ENCODE assay signal across 9 cellular contexts in genomic region chr16:8866884-8867482, GRCh38. TPM values are rescaled to one million over a fixed set of nuclear protein-coding genes. Genes with fewer than 3 reads are reported as not detected.
DNase-seq lines count a peak whose midpoint lies in the region; ATAC-seq, FAIRE-seq and TF ChIP-seq lines count a peak whose summit lies in the region.
"Had no signal": no experiment of that assay in that cellular context is flagged by ENCODE, and none has a peak within 500 bp of the region (broad histone marks: within the 10 kb centered on the region; RNA-seq: fewer than 3 reads in every experiment).

No MANE protein-coding gene starts in this region.

- no peak overlapping the region for H2BK12ac ChIP-seq in H9 (ENCODE audit: insufficient read length, low read depth, low read length)

- peaks cover 15% of the 10 kb centered on the region for H3K23me2 ChIP-seq in H9 (ENCODE audit: insufficient read length, low read depth, low read length, poor library complexity, severe bottlenecking)

- H3K4me1 ChIP-seq in H9 (ENCODE audit: insufficient read depth, low read length), result peaks cover 20% of the 10 kb centered on the region; the same call in 1 of the 2 replicates
- peaks cover 30% of the 10 kb centered on the region for H3K4me1 ChIP-seq in right cardiac atrium (ENCODE audit: control insufficient read depth, insufficient read depth, low read length)
- peaks cover 5 to 13% of the 10 kb centered on the region in 2 donors for H3K4me1 ChIP-seq in small intestine (ENCODE audit: control insufficient read depth in 2 of 2, insufficient read depth in 1 of 2, low read depth in 1 of 2, low read length in 1 of 2)

- no peak overlapping the region for H3K4ac ChIP-seq in H9 (ENCODE audit: low read depth, low read length)

- H2BK5ac ChIP-seq in H9 (ENCODE audit: insufficient read length, low read length), result no peak overlapping the region

- H3K23ac ChIP-seq in H9 (ENCODE audit: insufficient read length, low read depth, low read length), result no peak overlapping the region

- no CpG with 5 or more reads among the region's 32 CpGs for WGBS in H9 (ENCODE audit: extremely low coverage, insufficient read length, low lambda C conversion rate)
- 7% methylated on average over 32 of the region's 32 CpGs for WGBS in right cardiac atrium
- WGBS in small intestine, 3 donors, result 7 to 15% (median 12%) methylated on average over 28 to 32 of the region's 32 CpGs

- no peaks in the 10 kb centered on the region for H3K27me3 ChIP-seq in H9 (ENCODE audit: insufficient read depth, low read length)
- no peaks in the 10 kb centered on the region for H3K27me3 ChIP-seq in right cardiac atrium (ENCODE audit: control insufficient read depth, insufficient read depth)
- H3K27me3 ChIP-seq in small intestine (ENCODE audit: control insufficient read depth in 2 of 2, insufficient read depth in 2 of 2, low read length in 2 of 2), result no peaks in the 10 kb centered on the region

- H4K5ac ChIP-seq in H9 (ENCODE audit: insufficient read length, low read depth, low read length), result no peak overlapping the region

- intact Hi-C loops in right cardiac atrium (cut with DNase I), result loop anchor here in 1 of 4 donors (10.0 kb wide), 1 partner anchor 72 kb away; the partner anchor contains the start of genes PMM2 and TMEM186
- intact Hi-C loops in left colon (cut with DNase I, micrococcal nuclease), result loop anchor here in 1 of 2 donors (5.0 kb wide), 1 partner anchor 230 kb away; no protein-coding TSS in a partner anchor

- no peak for ATAC-seq in WTC11
- ATAC-seq in right cardiac atrium, result peak in 1 of 2 donors; percentile 1
- ATAC-seq in GM19023 (IDR thresholded peaks at IDR 0.05; ENCODE audit: unreplicated experiment), result no peak
- ATAC-seq in GM18517 (IDR thresholded peaks at IDR 0.05; ENCODE audit: unreplicated experiment), result no peak
- ATAC-seq in left colon, result no peak

- H2BK20ac ChIP-seq in H9 (ENCODE audit: low read depth, low read length, poor library complexity, severe bottlenecking), result no peak overlapping the region

- POLR2A ChIA-PET in WTC11 (lab: Charles Lee), result interaction anchor here (1.0 kb wide), 1 partner anchor 35 kb away, joined by 8 read pairs; no protein-coding TSS in a partner anchor

- no peaks in the 10 kb centered on the region for H3K36me3 ChIP-seq in small intestine (ENCODE audit: control insufficient read depth in 2 of 2, insufficient read depth in 2 of 2, low read length in 2 of 2)

- H3K27me3 Mint-ChIP-seq in H9 (ENCODE audit: low read depth) (peaks cover 2% of the 10 kb centered on the region; the same call in 1 of the 2 replicates), WTC11 (ENCODE audit: low read depth) (no peaks in the 10 kb centered on the region)

- no peaks in the 10 kb centered on the region; a peak in 2 of 5 replicates for H3K9me3 Mint-ChIP-seq in H9
- no peaks in the 10 kb centered on the region for H3K9me3 Mint-ChIP-seq in WTC11

- DNase-seq in H9, result no peak
- DNase-seq in WTC11 (ENCODE audit: low spot score), result no peak
- DNase-seq in right cardiac atrium, result peak in 1 of 3 donors; percentile 72
- no peak for DNase-seq in small intestine
- no peak for DNase-seq in KG1 (lab: John Stamatoyannopoulos, UW)
- no peak for DNase-seq in left colon
- DNase-seq: NCI-H1930 had no signal

- H3K18ac ChIP-seq in H9 (ENCODE audit: insufficient read length, low read depth, low read length), result no peak overlapping the region

- H3K4me3 ChIP-seq in right cardiac atrium (ENCODE audit: low read length) (peak overlapping the region; percentile 93), small intestine (ENCODE audit: low read depth in 1 of 2, low read length in 2 of 2) (peak overlapping the region; percentile 72 to 76)

- H3T11ph ChIP-seq in H9 (ENCODE audit: low read length), result no peak overlapping the region

- H2BK15ac ChIP-seq in H9 (ENCODE audit: low read depth, low read length), result no peak overlapping the region

- no peak for TF ChIP-seq CTCF in H9 (conservative IDR thresholded peaks at IDR 0.05)
- TF ChIP-seq CTCF in WTC11 (IDR thresholded peaks at IDR 0.05), result no peak

- H3K27ac ChIP-seq in H9 (ENCODE audit: insufficient read length, low read depth, low read length) (no peak overlapping the region), right cardiac atrium (ENCODE audit: low read length) (peak overlapping the region; percentile 64), small intestine (ENCODE audit: low read depth in 1 of 2, low read length in 1 of 2) (peak overlapping the region in 1 of 2 donors; percentile 94)

- peak overlapping the region; percentile 99 for H3K4me2 ChIP-seq in H9 (ENCODE audit: insufficient read depth, insufficient read length, low read length)

- CTCF ChIA-PET in WTC11 (lab: Charles Lee), result interaction anchor here (0.7 to 5.8 kb wide), 10 partner anchors 12 to 232 kb away, joined by 3 to 58 read pairs (median 4); partner anchors contain the start of gene LITAFD

- H3K9me3 ChIP-seq in H9 (ENCODE audit: control insufficient read depth, low read depth, low read length), result no peaks in the 10 kb centered on the region
- no peaks in the 10 kb centered on the region for H3K9me3 ChIP-seq in right cardiac atrium (ENCODE audit: control insufficient read depth, low read length)
- no peaks in the 10 kb centered on the region for H3K9me3 ChIP-seq in small intestine (ENCODE audit: control insufficient read depth, low read depth)

- H3K4me1 Mint-ChIP-seq in H9, result peaks cover 52 to 57% of the 10 kb centered on the region in 2 experiments
- peaks cover 56% of the 10 kb centered on the region for H3K4me1 Mint-ChIP-seq in WTC11

- H2AK5ac ChIP-seq in H9 (ENCODE audit: insufficient read length, low read length), result no peak overlapping the region

- no peaks in the 10 kb centered on the region for H3K79me1 ChIP-seq in H9 (ENCODE audit: insufficient read depth, low read depth, low read length, poor library complexity, severe bottlenecking)

- peaks cover 5% of the 10 kb centered on the region for H4K20me1 ChIP-seq in H9 (ENCODE audit: control insufficient read depth, insufficient read depth, insufficient read length)

- FAIRE-seq in small intestine (lab: Jason Lieb, UNC), result no peak

- no peak overlapping the region for H2AFZ ChIP-seq in H9 (ENCODE audit: low read length)

- peak overlapping the region; percentile 90 for H3K4me3 Mint-ChIP-seq in H9
- H3K4me3 Mint-ChIP-seq in WTC11, result peak overlapping the region; percentile 89

- H3K79me2 ChIP-seq in H9 (ENCODE audit: insufficient read depth, low read length), result peaks cover 46% of the 10 kb centered on the region; the same call in 1 of the 2 replicates

- H3K36me3 Mint-ChIP-seq in H9 (ENCODE audit: insufficient read depth in 1 of 3, low read depth in 3 of 3), result peaks cover 7 to 16% (median 12%) of the 10 kb centered on the region in 3 experiments; a peak in 6 of 7 replicates
- no peaks in the 10 kb centered on the region; the same call in 1 of the 2 replicates for H3K36me3 Mint-ChIP-seq in WTC11

- H3K56ac ChIP-seq in H9 (ENCODE audit: insufficient read length, low read depth, low read length), result no peak overlapping the region

- no peak overlapping the region for H4K91ac ChIP-seq in H9 (ENCODE audit: insufficient read length, low read depth, low read length)

- H3K14ac ChIP-seq in H9 (ENCODE audit: insufficient read depth, low read length), result peak overlapping the region; percentile 9; the same call in 1 of the 2 replicates

- H3K27ac Mint-ChIP-seq in H9 (peak overlapping the region; percentile 54 to 96 (median 93)), WTC11 (peak overlapping the region; percentile 86)

- H2BK120ac ChIP-seq in H9 (ENCODE audit: low read depth, low read length, poor library complexity, severe bottlenecking), result no peak overlapping the region

- H3K9ac ChIP-seq in H9 (ENCODE audit: extremely low read depth, insufficient read length, low read length), result peak overlapping the region; percentile 74

- H4K8ac ChIP-seq in H9 (replicated peaks; ENCODE audit: insufficient read length, low read depth, low read length), result no peak overlapping the region

TF ChIP-seq in WTC11, 78 proteins besides CTCF, POLR2A, EP300 and RAD21 (continues in another document):
- TF ChIP-seq ARID4B (CRISPR knock-in tag; IDR thresholded peaks at IDR 0.05; ENCODE audit: borderline replicate concordance) (peak; percentile 18; the same call in 1 of the 2 replicates), SOX15 (CRISPR knock-in tag; IDR thresholded peaks at IDR 0.05) (no peak), TP53 (CRISPR knock-in tag; IDR thresholded peaks at IDR 0.05) (0 out of 2 replicates have a peak, but pooled peaks have one; percentile 22)

RNA-seq across cellular contexts. Expression of gene CARHSP1, which starts 1.8 kb away (rescaled TPM):
- total RNA-seq in H9 (2021) (194 and 195 TPM in 2 replicates), WTC11 (2021) (260 to 271 TPM (median 261 TPM) in 3 replicates), right cardiac atrium (10 to 100 TPM; 28.6 to 37.2 (median 35.0) TPM), left colon (10 to 100 TPM; 50.2 to 50.9 TPM)
- polyA plus RNA-seq in right cardiac atrium (75.0 TPM), small intestine (10 to 100 TPM; 51.6 to 92.8 (median 84.8) TPM)

RNA-seq across cellular contexts. Expression of gene LITAFD, which starts 15.2 kb away (rescaled TPM):
- total RNA-seq in H9 (2021), result not detected in 2 replicates
- not detected in 3 replicates for total RNA-seq in WTC11 (2021)
- not detected for total RNA-seq in right cardiac atrium
- polyA plus RNA-seq in right cardiac atrium, result not detected
- not detected for polyA plus RNA-seq in small intestine
- not detected for total RNA-seq in left colon
